In genomic region chr19:21082011-21082975, GRCh38 we compare ENCODE assay signal across 8 cellular contexts. TPM values are rescaled to one million over a fixed set of nuclear protein-coding genes. Genes with fewer than 3 reads are reported as not detected.
DNase-seq lines count a peak whose midpoint lies in the region; FAIRE-seq and TF ChIP-seq lines count a peak whose summit lies in the region.

ZNF714 (plus strand) TSS chr19:21082203; CDS start chr19:21098269, 16,066 bp downstream.

- H3K27ac ChIP-seq in HEK293 (ENCODE audit: extremely low read depth, low read depth, low read length) (peak within 1 kb of the TSS; percentile 69), adrenal gland (peak within 1 kb of the TSS in 4 of 5 donors; percentile 70 to 81 (median 76)), left ventricle myocardium inferior (replicated peaks) (peak within 1 kb of the TSS; percentile 64), prostate gland (peak within 1 kb of the TSS; percentile 69 to 70), urinary bladder (ENCODE audit: low read depth) (no peak within 1 kb of the TSS)

- H3K4me1 ChIP-seq in HEK293 (ENCODE audit: control insufficient read depth, insufficient read depth, low read length) (peaks cover 9% of the 10 kb centered on the region; the same call in 1 of the 2 replicates), adrenal gland (replicated peaks in 1 of 2) (peaks cover 15 to 16% of the 10 kb centered on the region in 2 donors), left ventricle myocardium inferior (peaks cover 8% of the 10 kb centered on the region), prostate gland (replicated peaks) (no peaks in the 10 kb centered on the region), urinary bladder (ENCODE audit: insufficient read depth) (no peaks in the 10 kb centered on the region)

- TF ChIP-seq POLR2A in adrenal gland (IDR thresholded peaks at IDR 0.05) (peak; percentile 48 to 93), prostate gland (IDR thresholded peaks at IDR 0.05) (peak; percentile 59)

- DNase-seq in MV-4-11 (lab: John Stamatoyannopoulos, UW): peak; percentile 94
- DNase-seq in SW 1271 (lab: John Stamatoyannopoulos, UW): peak; percentile 84 to 90
- peak; percentile 90 to 98 (median 94) for DNase-seq in adrenal gland
- peak; percentile 81 for DNase-seq in left ventricle myocardium inferior
- DNase-seq in prostate gland (ENCODE audit: low spot score): peak; percentile 92

- no peaks in the 10 kb centered on the region for H3K27me3 ChIP-seq in adrenal gland
- H3K27me3 ChIP-seq in left ventricle myocardium inferior (ENCODE audit: low read depth): no peaks in the 10 kb centered on the region
- H3K27me3 ChIP-seq in prostate gland (replicated peaks; ENCODE audit: insufficient read depth): no peaks in the 10 kb centered on the region

- FAIRE-seq in G401.6 (lab: Jason Lieb, UNC): peak; percentile 99

- TF ChIP-seq CTCF in HEK293 (tag by site-specific recombination; IDR thresholded peaks at IDR 0.05) (no peak), adrenal gland (IDR thresholded peaks at IDR 0.05) (no peak), left ventricle myocardium inferior (IDR thresholded peaks at IDR 0.05; ENCODE audit: borderline replicate concordance) (no peak), prostate gland (IDR thresholded peaks at IDR 0.05) (no peak)

- POLR2A ChIA-PET in HEK293 (lab: Yijun Ruan, JAX): interaction anchor here (0.5 to 2.8 kb wide), 17 partner anchors 8 to 423 kb away, joined by 3 to 24 read pairs (median 6); partner anchors contain the start of genes ZNF429, ZNF430, ZNF431 and ZNF66

- peak within 1 kb of the TSS; percentile 84 for H3K4me3 ChIP-seq in HEK293 (ENCODE audit: low read depth, low read length)
- peak within 1 kb of the TSS; percentile 45 to 69 (median 63) for H3K4me3 ChIP-seq in adrenal gland
- H3K4me3 ChIP-seq in left ventricle myocardium inferior: peak within 1 kb of the TSS; percentile 73
- H3K4me3 ChIP-seq in prostate gland: peak within 1 kb of the TSS; percentile 52 to 58
- H3K4me3 ChIP-seq in urinary bladder (ENCODE audit: low read depth, low read length): peak within 1 kb of the TSS; percentile 37

- H3K9me3 ChIP-seq in HEK293 (ENCODE audit: control insufficient read depth, insufficient read depth, low read depth, low read length) (no peaks in the 10 kb centered on the region), adrenal gland (replicated peaks in 1 of 3) (no peaks in the 10 kb centered on the region), left ventricle myocardium inferior (replicated peaks) (no peaks in the 10 kb centered on the region), prostate gland (no peaks in the 10 kb centered on the region)

- intact Hi-C loops in adrenal gland (cut with DNase I) (loop anchor here in 1 of 2 donors (5.0 kb wide), 1 partner anchor 65 kb away; no protein-coding TSS in a partner anchor), left ventricle myocardium inferior (cut with micrococcal nuclease) (no loop called here), prostate gland (cut with DNase I) (no loop called here)

- peaks cover 0 to 36% of the 10 kb centered on the region in 2 experiments for H3K36me3 ChIP-seq in HEK293 (ENCODE audit: control insufficient read depth in 2 of 2, insufficient read depth in 1 of 2, low read length in 2 of 2)
- no peaks in the 10 kb centered on the region for H3K36me3 ChIP-seq in adrenal gland (replicated peaks in 1 of 2)
- peaks cover 2% of the 10 kb centered on the region for H3K36me3 ChIP-seq in left ventricle myocardium inferior
- H3K36me3 ChIP-seq in prostate gland: no peaks in the 10 kb centered on the region
- H3K36me3 ChIP-seq in urinary bladder (ENCODE audit: insufficient read depth): peaks cover 3% of the 10 kb centered on the region

- CTCF ChIA-PET in HEK293 (lab: Yijun Ruan, JAX): no interaction called here

- WGBS in adrenal gland, 4 donors: 1 to 67% (median 42%) methylated on average over 22 to 38 of the region's 38 CpGs
- WGBS in prostate gland: under 1% methylated on average over 35 of the region's 38 CpGs
- WGBS in urinary bladder: 35% methylated on average over 38 of the region's 38 CpGs

TF ChIP-seq in HEK293, 187 proteins besides CTCF, POLR2A, EP300 and RAD21 (continues in another document):
- TF ChIP-seq GLIS2 (tag by site-specific recombination; IDR thresholded peaks at IDR 0.05): no peak
- TF ChIP-seq ZNF514 (tag by site-specific recombination; IDR thresholded peaks at IDR 0.05): no peak
- TF ChIP-seq ZNF777 (tag by site-specific recombination; IDR thresholded peaks at IDR 0.05; ENCODE audit: borderline replicate concordance): no peak
- TF ChIP-seq ZNF335 (tag by site-specific recombination; conservative IDR thresholded peaks at IDR 0.05): peak; percentile 57
- TF ChIP-seq ZNF292 (tag by site-specific recombination; IDR thresholded peaks at IDR 0.05; ENCODE audit: borderline replicate concordance, low read depth): no peak
- TF ChIP-seq TRIM28 (IDR thresholded peaks at IDR 0.05; ENCODE audit: borderline replicate concordance, low read length): peak; percentile 43; the same call in 1 of the 2 replicates
- peak; percentile 23; the same call in 1 of the 2 replicates for TF ChIP-seq ZNF18 (tag by site-specific recombination; IDR thresholded peaks at IDR 0.05)
- TF ChIP-seq OVOL3 (tag by site-specific recombination; IDR thresholded peaks at IDR 0.05): 0 out of 2 replicates have a peak, but pooled peaks have one; percentile 13
- TF ChIP-seq ZNF10 (tag by site-specific recombination; IDR thresholded peaks at IDR 0.05): peak; percentile 97
- no peak for TF ChIP-seq ZEB2 (tag by site-specific recombination; IDR thresholded peaks at IDR 0.05)
- 0 out of 2 replicates have a peak, but pooled peaks have one; percentile 35 for TF ChIP-seq TSHZ1 (tag by site-specific recombination; IDR thresholded peaks at IDR 0.05; ENCODE audit: borderline replicate concordance)
- TF ChIP-seq ZBTB17 (tag by site-specific recombination; IDR thresholded peaks at IDR 0.05): peak; percentile 55
- no peak for TF ChIP-seq ZNF623 (tag by site-specific recombination; IDR thresholded peaks at IDR 0.05)
- no peak for TF ChIP-seq GLI4 (tag by site-specific recombination; IDR thresholded peaks at IDR 0.05)
- TF ChIP-seq ZFP37 (tag by site-specific recombination; IDR thresholded peaks at IDR 0.05): 0 out of 2 replicates have a peak, but pooled peaks have one; percentile 56
- no peak for TF ChIP-seq INSM2 (tag by site-specific recombination; IDR thresholded peaks at IDR 0.05)

RNA-seq across cellular contexts. Expression of gene ZNF714, which starts in this region (rescaled TPM):
- total RNA-seq in adrenal gland (10 to 100 TPM in 6 of 8 donors, 1 to 10 TPM in 2; 5.5 to 34.2 (median 18.4) TPM), left ventricle myocardium inferior (1.7 TPM), prostate gland (10 to 100 TPM; 19.5 to 27.7 TPM), urinary bladder (18.1 TPM)
- polyA plus RNA-seq in adrenal gland (1 to 10 TPM; 2.5 to 4.6 (median 4.3) TPM), urinary bladder (2.2 TPM)
